12 cellular contexts compared by ENCODE assay signal in the genomic region with DNA sequence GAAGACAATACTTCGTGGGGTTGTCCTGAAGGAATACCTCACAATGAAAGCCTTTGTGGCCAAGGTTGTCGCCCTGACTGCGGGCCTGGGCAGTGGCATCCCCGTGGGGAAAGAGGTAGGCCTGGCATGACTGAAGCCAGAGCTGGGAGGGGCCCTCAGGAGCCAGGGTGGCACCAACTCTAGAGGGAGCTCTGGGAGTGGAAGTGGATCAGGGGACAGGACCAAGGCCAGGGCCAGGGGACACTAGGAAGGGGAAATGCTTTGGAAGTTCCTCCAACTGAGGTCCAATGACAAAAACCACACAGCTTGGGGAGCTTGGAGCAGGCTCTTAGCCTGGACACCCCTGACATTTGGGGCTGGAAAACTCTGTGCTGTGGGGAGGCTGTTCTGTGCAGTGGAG. TPM values are rescaled to one million over a fixed set of nuclear protein-coding genes. Genes with fewer than 3 reads are reported as not detected.
DNase-seq lines count a peak whose midpoint lies in the region; ATAC-seq and TF ChIP-seq lines count a peak whose summit lies in the region.
"Had no signal": no experiment of that assay in that cellular context is flagged by ENCODE, and none has a peak within 500 bp of the region (broad histone marks: within the 10 kb centered on the region; RNA-seq: fewer than 3 reads in every experiment).

No MANE protein-coding gene starts in this region.

- no peaks in the 10 kb centered on the region for H3K36me3 Mint-ChIP-seq in mesothelial cell of epicardium
- H3K36me3 Mint-ChIP-seq: stimulated activated effector memory CD8-positive, alpha-beta T cell treated with anti-CD3 and anti-CD28 coated beads, Interleukin-12 subunit alpha, Interleukin-12 subunit beta, amount 100 ng/mL, for 72 hours had no signal

- H3K27ac ChIP-seq in 22Rv1: no peak overlapping the region
- no peak overlapping the region for H3K27ac ChIP-seq in foreskin keratinocyte
- H3K27ac ChIP-seq: BLaER1 treated with 17β-estradiol and CSF1 and Interleukin-3, amounts not matched to agents 10 nM and 100 nM; Peyer's patch had no signal

- TF ChIP-seq CTCF in 22Rv1 (IDR thresholded peaks at IDR 0.05) (peak; percentile 54), foreskin keratinocyte (conservative IDR thresholded peaks at IDR 0.05) (peak; percentile 43), mesothelial cell of epicardium (IDR thresholded peaks at IDR 0.05; ENCODE audit: unreplicated experiment) (no peak)

- H3K4me1 Mint-ChIP-seq in mesothelial cell of epicardium: peaks cover 30% of the 10 kb centered on the region

- H3K4me3 Mint-ChIP-seq in mesothelial cell of epicardium: no peak overlapping the region
- H3K4me3 Mint-ChIP-seq: central memory CD8-positive, alpha-beta T cell; stimulated activated effector memory CD8-positive, alpha-beta T cell treated with anti-CD3 and anti-CD28 coated beads, Interleukin-12 subunit alpha, Interleukin-12 subunit beta, amount 100 ng/mL, for 72 hours had no signal

- ATAC-seq in foreskin keratinocyte: no peak
- no peak for ATAC-seq in GM18511 (IDR thresholded peaks at IDR 0.05; ENCODE audit: unreplicated experiment)
- ATAC-seq: stimulated activated effector memory CD8-positive, alpha-beta T cell treated with anti-CD3 and anti-CD28 coated beads, Interleukin-12 subunit alpha, Interleukin-12 subunit beta, amount 100 ng/mL, for 72 hours had no signal

- no peaks in the 10 kb centered on the region for H3K27me3 Mint-ChIP-seq in mesothelial cell of epicardium (ENCODE audit: low read depth)
- H3K27me3 Mint-ChIP-seq: central memory CD8-positive, alpha-beta T cell had no signal

- peaks cover 6% of the 10 kb centered on the region for H3K4me1 ChIP-seq in foreskin keratinocyte
- H3K4me1 ChIP-seq: Peyer's patch had no signal

- no peaks in the 10 kb centered on the region for H3K9me3 Mint-ChIP-seq in mesothelial cell of epicardium
- H3K9me3 Mint-ChIP-seq: central memory CD8-positive, alpha-beta T cell; stimulated activated effector memory CD8-positive, alpha-beta T cell treated with anti-CD3 and anti-CD28 coated beads, Interleukin-12 subunit alpha, Interleukin-12 subunit beta, amount 100 ng/mL, for 72 hours had no signal

- DNase-seq in LHCN-M2 (ENCODE audit: low read depth) (peak; percentile 14), foreskin keratinocyte (no peak), mesothelial cell of epicardium (ENCODE audit: low spot score in 2 of 2, unreplicated experiment in 2 of 2) (no peak), NOMO-1 treated with DMSO at 0.1 percent for 48 hours (lab: John Stamatoyannopoulos, UW; ENCODE audit: unreplicated experiment) (no peak)

- no peaks in the 10 kb centered on the region for H3K27me3 ChIP-seq in foreskin keratinocyte
- H3K27me3 ChIP-seq: BLaER1 treated with 17β-estradiol and CSF1 and Interleukin-3, amounts not matched to agents 10 nM and 100 nM; Peyer's patch had no signal

- H3K27ac Mint-ChIP-seq in mesothelial cell of epicardium: no peak overlapping the region
- H3K27ac Mint-ChIP-seq: stimulated activated effector memory CD8-positive, alpha-beta T cell treated with anti-CD3 and anti-CD28 coated beads, Interleukin-12 subunit alpha, Interleukin-12 subunit beta, amount 100 ng/mL, for 72 hours had no signal

RNA-seq across cellular contexts. Expression of gene CLCN1, which starts 5.8 kb away (rescaled TPM):
- total RNA-seq in LHCN-M2 (2014; rRNA removed) (not detected in 2 replicates), foreskin keratinocyte (0.04 TPM in 1 of 2 replicates, not detected in the other), mesothelial cell of epicardium (0.07 to 0.16 TPM (median 0.11 TPM) in 3 replicates)
- polyA plus RNA-seq in LHCN-M2 (2012): not detected
- polyA plus RNA-seq in foreskin keratinocyte: 0.02 TPM in 1 of 2 replicates, not detected in the other
- total RNA-seq: activated CD8-positive, alpha-beta memory T cell treated with anti-CD3 and anti-CD28 coated beads for 36 hours; pulmonary artery endothelial cell had no signal

RNA-seq across cellular contexts. Expression of gene CASP2, which starts 33.6 kb away (rescaled TPM):
- total RNA-seq in LHCN-M2 (2014; rRNA removed) (20.8 and 21.5 TPM in 2 replicates), foreskin keratinocyte (21.4 and 23.9 TPM in 2 replicates), mesothelial cell of epicardium (53.3 to 56.5 TPM (median 55.4 TPM) in 3 replicates)
- 16.1 TPM for polyA plus RNA-seq in LHCN-M2 (2012)
- polyA plus RNA-seq in foreskin keratinocyte: 10.1 and 12.3 TPM in 2 replicates

RNA-seq across cellular contexts. Expression of gene TMEM139, which starts 37.0 kb away (rescaled TPM):
- not detected in 2 replicates for total RNA-seq in LHCN-M2 (2014; rRNA removed)
- polyA plus RNA-seq in LHCN-M2 (2012): 0.22 TPM
- 6.7 and 7.6 TPM in 2 replicates for total RNA-seq in foreskin keratinocyte
- polyA plus RNA-seq in foreskin keratinocyte: 8.4 and 10.1 TPM in 2 replicates
- 6.1 to 10.1 TPM (median 7.9 TPM) in 3 replicates for total RNA-seq in mesothelial cell of epicardium
- total RNA-seq: pulmonary artery endothelial cell had no signal

RNA-seq across cellular contexts. Expression of gene FAM131B, which starts 40.8 kb away (rescaled TPM):
- total RNA-seq in LHCN-M2 (2014; rRNA removed): 1.1 and 1.5 TPM in 2 replicates
- polyA plus RNA-seq in LHCN-M2 (2012): 1.3 TPM
- total RNA-seq in foreskin keratinocyte: 0.18 and 0.20 TPM in 2 replicates
- 0.07 and 0.11 TPM in 2 replicates for polyA plus RNA-seq in foreskin keratinocyte
- total RNA-seq in mesothelial cell of epicardium: 5.6 to 6.1 TPM (median 5.8 TPM) in 3 replicates

RNA-seq across cellular contexts. Expression of gene GSTK1, which starts 58.5 kb away (rescaled TPM):
- total RNA-seq in LHCN-M2 (2014; rRNA removed) (233 and 262 TPM in 2 replicates), foreskin keratinocyte (106 and 107 TPM in 2 replicates), mesothelial cell of epicardium (86.7 to 98.8 TPM (median 92.8 TPM) in 3 replicates)
- 229 TPM for polyA plus RNA-seq in LHCN-M2 (2012)
- 141 and 152 TPM in 2 replicates for polyA plus RNA-seq in foreskin keratinocyte
